26 cellular contexts compared by ENCODE assay signal in genomic region chr21:41941941-41942340, GRCh38.
"Had no signal": no experiment of that assay in that cellular context is flagged by ENCODE, and none has a peak within 500 bp of the region (broad histone marks: within the 10 kb centered on the region; RNA-seq: fewer than 3 reads in every experiment).

No MANE protein-coding gene starts in this region.

- H3K36me3 ChIP-seq: colonic mucosa had no signal

- H3K9me3 ChIP-seq: body of pancreas, colonic mucosa had no signal

- DNase-seq: activated B cell treated with CpG ODN at 0.5 μM for 24 hours; activated CD4-positive, alpha-beta T cell treated with anti-CD3 and anti-CD28 coated beads for 48 hours; activated CD4-positive, alpha-beta T cell treated with anti-CD3 and anti-CD28 coated beads, Interleukin-2, amount 50 U/mL, for 1 hour; activated CD4-positive, alpha-beta T cell treated with anti-CD3 and anti-CD28 coated beads, Interleukin-2, amount 50 U/mL, for 48 hours; activated CD8-positive, alpha-beta memory T cell treated with anti-CD3 and anti-CD28 coated beads for 24 hours; activated CD8-positive, alpha-beta T cell treated with anti-CD3 and anti-CD28 coated beads for 36 hours; activated effector memory CD4-positive, alpha-beta T cell treated with Interleukin-2 at 50 U/mL for 16 hours; activated gamma-delta T cell treated with Interleukin-2 at 50 U/mL for 16 hours; activated naive CD4-positive, alpha-beta T cell treated with anti-CD3 and anti-CD28 coated beads, Interleukin-2, amount 50 U/mL, for 16 hours; activated naive CD4-positive, alpha-beta T cell treated with Interleukin-2 at 50 U/mL for 16 hours; activated T-cell treated with anti-CD3 and anti-CD28 coated beads, Interleukin-2, amount 50 U/mL, for 4 hours; amniotic stem cell; anterior cingulate cortex; body of pancreas; caudate nucleus; colonic mucosa; effector memory CD4-positive, alpha-beta T cell; endodermal cell; foreskin fibroblast; T-helper 1 cell; T-helper 17 cell; T1000; WERI-Rb-1 had no signal

- H3K4me3 ChIP-seq: body of pancreas, colonic mucosa had no signal

- ATAC-seq: activated CD4-positive, CD25-positive, alpha-beta regulatory T cell treated with anti-CD3 and anti-CD28 coated beads, Interleukin-2, amount 50 U/mL, for 24 hours; activated CD8-positive, alpha-beta T cell treated with anti-CD3 and anti-CD28 coated beads for 36 hours; activated T-cell treated with anti-CD3 and anti-CD28 coated beads, Interleukin-2, amount 50 U/mL, for 4 hours; activated T-helper 17 cell treated with anti-CD3 and anti-CD28 coated beads, Interleukin-2, amount 50 U/mL, for 72 hours; body of pancreas; esophagus mucosa; T-helper 17 cell had no signal

- H3K4me1 ChIP-seq: body of pancreas, colonic mucosa had no signal

- H3K27me3 ChIP-seq: body of pancreas, colonic mucosa had no signal

- H3K27ac ChIP-seq: body of pancreas, colonic mucosa, WERI-Rb-1 had no signal
